Comparison of ENCODE assay signal across 18 cellular contexts in genomic region chr11:70901951-70902521, GRCh38.
A peak's percentile ranks its signal among the peaks of the same experiment; 100 is the strongest.
DNase-seq lines count a peak whose midpoint lies in the region; ATAC-seq and TF ChIP-seq lines count a peak whose summit lies in the region.
"Had no signal": no experiment of that assay in that cellular context is flagged by ENCODE, and none has a peak within 500 bp of the region (broad histone marks: within the 10 kb centered on the region; RNA-seq: fewer than 3 reads in every experiment).

No MANE protein-coding gene starts in this region.

- no peaks in the 10 kb centered on the region for H3K36me3 ChIP-seq in uterus
- H3K36me3 ChIP-seq: left ventricle myocardium inferior had no signal

- TF ChIP-seq CTCF in HL-60 (IDR thresholded peaks at IDR 0.05; ENCODE audit: insufficient read depth, low read length) (no peak), fibroblast of villous mesenchyme (IDR thresholded peaks at IDR 0.05; ENCODE audit: insufficient read depth, low read depth, low read length) (no peak), uterus (IDR thresholded peaks at IDR 0.05) (no peak)

- H3K9me3 ChIP-seq in uterus: no peaks in the 10 kb centered on the region
- H3K9me3 ChIP-seq: body of pancreas had no signal

- no peaks in the 10 kb centered on the region for H3K4me1 ChIP-seq in uterus
- H3K4me1 ChIP-seq: left ventricle myocardium inferior had no signal

- no peak for ATAC-seq in HG03460 (IDR thresholded peaks at IDR 0.05; ENCODE audit: unreplicated experiment)
- ATAC-seq: body of pancreas had no signal

- H3K4me3 ChIP-seq in HL-60 (replicated peaks; ENCODE audit: insufficient read depth, low read length) (no peak overlapping the region), fibroblast of villous mesenchyme (ENCODE audit: low read depth, low read length) (no peak overlapping the region), uterus (no peak overlapping the region)
- H3K4me3 ChIP-seq: body of pancreas, left ventricle myocardium inferior had no signal

- intact Hi-C loops in posterior vena cava (cut with DNase I): no loop called here
- intact Hi-C loops in uterus (cut with DNase I; ENCODE audit: low total_unique reads): no loop called here

- DNase-seq in HL-60 (ENCODE audit: low read depth in 1 of 2, low spot score in 1 of 2) (peak; percentile 1 to 2), NOMO-1 (lab: John Stamatoyannopoulos, UW; ENCODE audit: unreplicated experiment in 2 of 2) (peak; percentile 19 to 72), fibroblast of villous mesenchyme (ENCODE audit: low read depth) (peak; percentile 29), posterior vena cava (ENCODE audit: low spot score) (peak; percentile 73), activated T-cell treated with anti-CD3 and anti-CD28 coated beads for 4 hours (no peak), uterus (no peak)
- no peak for DNase-seq in activated CD8-positive, alpha-beta memory T cell treated with anti-CD3 and anti-CD28 coated beads for 24 hours
- DNase-seq: activated CD4-positive, alpha-beta T cell treated with anti-CD3 and anti-CD28 coated beads for 1 hour; activated CD8-positive, alpha-beta memory T cell treated with anti-CD3 and anti-CD28 coated beads, Interleukin-2, amount 50 U/mL, for 4 hours; activated naive CD4-positive, alpha-beta T cell treated with anti-CD3 and anti-CD28 coated beads, Interleukin-2, amount 50 U/mL, for 16 hours; body of pancreas; DMS53; left ventricle myocardium inferior; NCI-H1930; NCI-H748 treated with DMSO at 0.1 percent for 48 hours; retina; SHP77 had no signal

- H3K27ac ChIP-seq in HL-60 (replicated peaks) (no peak overlapping the region), uterus (no peak overlapping the region)
- H3K27ac ChIP-seq: body of pancreas, left ventricle myocardium inferior had no signal

- TF ChIP-seq POLR2A in uterus (IDR thresholded peaks at IDR 0.05): no peak

- H3K27me3 ChIP-seq in HL-60 (ENCODE audit: insufficient read depth, poor library complexity, severe bottlenecking): no peaks in the 10 kb centered on the region
- H3K27me3 ChIP-seq in uterus: no peaks in the 10 kb centered on the region
- H3K27me3 ChIP-seq: body of pancreas had no signal

Comparison
In these comparisons a context has a peak if more than half of its experiments do, and no peak if none do; other contexts are left out.
1. DNase-seq: peak in HL-60 (2 of 2), NOMO-1 (2 of 2), fibroblast of villous mesenchyme (single experiment) and posterior vena cava (single experiment); none in activated CD8-positive, alpha-beta memory T cell treated with anti-CD3 and anti-CD28 coated beads for 24 hours (single experiment), activated T-cell treated with anti-CD3 and anti-CD28 coated beads for 4 hours (single experiment) and uterus (0 of 2).